In genomic region chr4:56681158-56681848, GRCh38 we compare ENCODE assay signal across 8 cellular contexts. TPM values are rescaled to one million over a fixed set of nuclear protein-coding genes. Genes with fewer than 3 reads are reported as not detected.
A peak's percentile ranks its signal among the peaks of the same experiment; 100 is the strongest.
DNase-seq lines count a peak whose midpoint lies in the region; ATAC-seq, FAIRE-seq and TF ChIP-seq lines count a peak whose summit lies in the region.

Gene HOPX (minus strand): TSS chr4:56681296. CDS start chr4:56657816, 23,480 bp downstream.

- peak; percentile 90 for FAIRE-seq in GM12891 (lab: Jason Lieb, UNC)

- intact Hi-C loops in head of caudate nucleus (cut with DNase I), result no loop called here

- CTCF ChIA-PET in HEK293T (lab: Yijun Ruan, JAX), result no interaction called here

- TF ChIP-seq CTCF in omental fat pad (IDR thresholded peaks at IDR 0.05), result no peak

- H3K27ac ChIP-seq in cingulate gyrus (ENCODE audit: low read depth, low read length), result peak within 1 kb of the TSS; percentile 55

- peak; percentile 20 for DNase-seq in GM12891 (ENCODE audit: insufficient read length, low spot score)
- DNase-seq in activated CD4-positive, CD25-positive, alpha-beta regulatory T cell treated with anti-CD3 and anti-CD28 coated beads, Interleukin-2, amount 50 U/mL, for 72 hours, result peak; percentile 38
- DNase-seq in omental fat pad (ENCODE audit: low spot score), result no peak
- DNase-seq in ureter (ENCODE audit: low spot score), result peak; percentile 78
- DNase-seq in head of caudate nucleus, result no peak
- DNase-seq in HEK293T (ENCODE audit: extremely low spot score), result no peak

- POLR2A ChIA-PET in HEK293T (lab: Yijun Ruan, JAX), result no interaction called here

- peak; percentile 81 for ATAC-seq in HG03066 (IDR thresholded peaks at IDR 0.05; ENCODE audit: low read depth, unreplicated experiment)
- peak; percentile 84 for ATAC-seq in omental fat pad (ENCODE audit: low FRiP score)

- TF ChIP-seq POLR2A in GM12891 (IDR thresholded peaks at IDR 0.05; ENCODE audit: low read depth, low read length), result no peak

TF ChIP-seq in GM12891, 5 proteins besides CTCF, POLR2A, EP300 and RAD21:
- TF ChIP-seq POU2F2 (IDR thresholded peaks at IDR 0.05; ENCODE audit: low read depth, low read length) (no peak), SPI1 (IDR thresholded peaks at IDR 0.05; ENCODE audit: low read depth, low read length) (peak; percentile 51)

TF ChIP-seq in HEK293T, 16 proteins besides CTCF, POLR2A, EP300 and RAD21:
- TF ChIP-seq FOXA1 (IDR thresholded peaks at IDR 0.05) (no peak), FOXK2 (IDR thresholded peaks at IDR 0.05) (no peak), FOXM1 (IDR thresholded peaks at IDR 0.05; ENCODE audit: borderline replicate concordance) (no peak), LEF1 (IDR thresholded peaks at IDR 0.05; ENCODE audit: borderline replicate concordance) (no peak), SUZ12 (IDR thresholded peaks at IDR 0.05) (no peak), L3MBTL2 (conservative IDR thresholded peaks at IDR 0.05) (no peak), CTBP1 (IDR thresholded peaks at IDR 0.05; ENCODE audit: borderline replicate concordance) (no peak), ZNF384 (IDR thresholded peaks at IDR 0.05) (no peak), ELF4 (IDR thresholded peaks at IDR 0.05) (no peak), NFRKB (IDR thresholded peaks at IDR 0.05) (no peak)
- TF ChIP-seq, protein P1, sequence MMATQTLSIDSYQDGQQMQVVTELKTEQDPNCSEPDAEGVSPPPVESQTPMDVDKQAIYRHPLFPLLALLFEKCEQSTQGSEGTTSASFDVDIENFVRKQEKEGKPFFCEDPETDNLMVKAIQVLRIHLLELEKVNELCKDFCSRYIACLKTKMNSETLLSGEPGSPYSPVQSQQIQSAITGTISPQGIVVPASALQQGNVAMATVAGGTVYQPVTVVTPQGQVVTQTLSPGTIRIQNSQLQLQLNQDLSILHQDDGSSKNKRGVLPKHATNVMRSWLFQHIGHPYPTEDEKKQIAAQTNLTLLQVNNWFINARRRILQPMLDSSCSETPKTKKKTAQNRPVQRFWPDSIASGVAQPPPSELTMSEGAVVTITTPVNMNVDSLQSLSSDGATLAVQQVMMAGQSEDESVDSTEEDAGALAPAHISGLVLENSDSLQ (IDR thresholded peaks at IDR 0.05), result no peak
TF ChIP-seq in HEK293T: peak in this region for 0.

RNA-seq across cellular contexts. Expression of gene HOPX, which starts in this region (rescaled TPM):
- 2.3 TPM for polyA plus RNA-seq in GM12891 (2012; ENCODE audit: low read depth, missing spikeins)
- total RNA-seq in omental fat pad (1 to 10 TPM; 2.4 to 6.8 (median 4.1) TPM), ureter (24.1 TPM)

Comparison
In these comparisons a context has a peak if more than half of its experiments do, and no peak if none do; other contexts are left out.
1. DNase-seq: peak in GM12891 (single experiment), activated CD4-positive, CD25-positive, alpha-beta regulatory T cell treated with anti-CD3 and anti-CD28 coated beads, Interleukin-2, amount 50 U/mL, for 72 hours (single experiment) and ureter (single experiment); none in omental fat pad (single experiment), head of caudate nucleus (0 of 42) and HEK293T (single experiment).